Comparison of ENCODE assay signal across 19 cellular contexts in genomic region chr2:151438506-151438905, GRCh38. TPM values are rescaled to one million over a fixed set of nuclear protein-coding genes. Genes with fewer than 3 reads are reported as not detected.
DNase-seq lines count a peak whose midpoint lies in the region; ATAC-seq and TF ChIP-seq lines count a peak whose summit lies in the region.
"Had no signal": no experiment of that assay in that cellular context is flagged by ENCODE, and none has a peak within 500 bp of the region (broad histone marks: within the 10 kb centered on the region; RNA-seq: fewer than 3 reads in every experiment).

No MANE protein-coding gene starts in this region.

- intact Hi-C loops in mucosa of descending colon (cut with DNase I, micrococcal nuclease) (no loop called here), transverse colon (cut with DNase I; ENCODE audit: low total_unique reads) (no loop called here), uterus (cut with DNase I; ENCODE audit: low total_unique reads) (no loop called here), right cardiac atrium (cut with DNase I) (no loop called here)

- 39 to 59% methylated on average over 4 of the region's 4 CpGs for WGBS in transverse colon (ENCODE audit: low coverage in 1 of 2), 2 donors
- 90% methylated on average over 4 of the region's 4 CpGs for whole genome bisulfite sequencing in right cardiac atrium

- TF ChIP-seq EP300 in transverse colon (IDR thresholded peaks at IDR 0.05; ENCODE audit: low read depth) = no peak

- H3K4me1 Mint-ChIP-seq in activated T-cell treated with anti-CD3 and anti-CD28 coated beads, Interleukin-2, amount 50 U/mL, for 72 hours (ENCODE audit: low read depth) = peaks cover 3% of the 10 kb centered on the region
- peaks cover 8% of the 10 kb centered on the region for H3K4me1 Mint-ChIP-seq in central memory CD8-positive, alpha-beta T cell
- H3K4me1 Mint-ChIP-seq: CD14-positive monocyte had no signal

- H3K4me3 Mint-ChIP-seq in activated T-cell treated with anti-CD3 and anti-CD28 coated beads, Interleukin-2, amount 50 U/mL, for 72 hours = no peak overlapping the region
- H3K4me3 Mint-ChIP-seq in central memory CD8-positive, alpha-beta T cell = no peak overlapping the region
- H3K4me3 Mint-ChIP-seq: CD14-positive monocyte; CD4-positive, alpha-beta memory T cell; HFFc6 had no signal

- TF ChIP-seq POLR2A in transverse colon (IDR thresholded peaks at IDR 0.05) (no peak), uterus (IDR thresholded peaks at IDR 0.05) (no peak)

- no peaks in the 10 kb centered on the region for H3K36me3 ChIP-seq in mucosa of descending colon (ENCODE audit: low read depth)
- H3K36me3 ChIP-seq in transverse colon = peaks cover 0 to 36% (median 16%) of the 10 kb centered on the region in 4 donors
- H3K36me3 ChIP-seq in uterus = no peaks in the 10 kb centered on the region

- H3K27me3 Mint-ChIP-seq in activated T-cell treated with anti-CD3 and anti-CD28 coated beads, Interleukin-2, amount 50 U/mL, for 72 hours (ENCODE audit: low read depth) = no peaks in the 10 kb centered on the region
- no peaks in the 10 kb centered on the region for H3K27me3 Mint-ChIP-seq in central memory CD8-positive, alpha-beta T cell
- H3K27me3 Mint-ChIP-seq: CD4-positive, alpha-beta memory T cell had no signal

- TF ChIP-seq CTCF in mucosa of descending colon (IDR thresholded peaks at IDR 0.05) = no peak
- no peak for TF ChIP-seq CTCF in transverse colon (IDR thresholded peaks at IDR 0.05)
- TF ChIP-seq CTCF in uterus (IDR thresholded peaks at IDR 0.05) = no peak

- no peaks in the 10 kb centered on the region for H3K9me3 Mint-ChIP-seq in activated T-cell treated with anti-CD3 and anti-CD28 coated beads, Interleukin-2, amount 50 U/mL, for 72 hours
- no peaks in the 10 kb centered on the region for H3K9me3 Mint-ChIP-seq in central memory CD8-positive, alpha-beta T cell
- H3K9me3 Mint-ChIP-seq: CD14-positive monocyte; CD4-positive, alpha-beta memory T cell; HFFc6 had no signal

- no peak for DNase-seq in activated T-cell treated with anti-CD3 and anti-CD28 coated beads, Interleukin-2, amount 50 U/mL, for 72 hours
- DNase-seq in activated T-cell treated with anti-CD3 and anti-CD28 coated beads for 4 hours (no peak), mucosa of descending colon (no peak), transverse colon (no peak), uterus (no peak), right cardiac atrium (no peak), NCI-H226 (no peak)
- no peak for DNase-seq in central memory CD8-positive, alpha-beta T cell (ENCODE audit: low spot score in 2 of 2)
- DNase-seq: CD4-positive, alpha-beta memory T cell; DMS79 treated with DMSO at 0.1 percent for 48 hours; GF-D8; GOT3; H7; HFFc6 had no signal

- no peak for ATAC-seq in activated T-cell treated with anti-CD3 and anti-CD28 coated beads, Interleukin-2, amount 50 U/mL, for 72 hours (replicated peaks in 1 of 2)
- ATAC-seq in central memory CD8-positive, alpha-beta T cell (replicated peaks; ENCODE audit: extremely low read depth, poor library complexity, severe bottlenecking) = no peak
- ATAC-seq in mucosa of descending colon (peak; percentile 77), right cardiac atrium (no peak)
- ATAC-seq: A549, HCT116 had no signal

- no peaks in the 10 kb centered on the region for H3K9me3 ChIP-seq in mucosa of descending colon
- H3K9me3 ChIP-seq in transverse colon = no peaks in the 10 kb centered on the region
- H3K9me3 ChIP-seq in uterus = no peaks in the 10 kb centered on the region
- H3K9me3 ChIP-seq in right cardiac atrium (ENCODE audit: control insufficient read depth, low read length) = no peaks in the 10 kb centered on the region
- H3K9me3 ChIP-seq: A549, BLaER1 had no signal

- H3K27ac Mint-ChIP-seq in activated T-cell treated with anti-CD3 and anti-CD28 coated beads, Interleukin-2, amount 50 U/mL, for 72 hours = peak overlapping the region; percentile 83
- H3K27ac Mint-ChIP-seq in central memory CD8-positive, alpha-beta T cell (ENCODE audit: low read depth) = peak overlapping the region; percentile 67

- H3K4me1 ChIP-seq in mucosa of descending colon (ENCODE audit: low read depth) (peaks cover 16% of the 10 kb centered on the region), transverse colon (peaks cover 0 to 19% (median 12%) of the 10 kb centered on the region in 4 donors), uterus (no peaks in the 10 kb centered on the region), right cardiac atrium (ENCODE audit: control insufficient read depth, insufficient read depth, low read length) (no peaks in the 10 kb centered on the region)
- H3K4me1 ChIP-seq: A549, BLaER1 had no signal

- in situ Hi-C loops in transverse colon (cut with MboI; ENCODE audit: low pct_ligation_motif_present in 1 of 4, low pct_unique_long_range_greater_than_20kb in 1 of 4, low sequenced_read_pairs in 3 of 4) = loop anchor here in 1 of 4 donors (25.0 kb wide), 1 partner anchor 1851 kb away; the partner anchor contains the start of gene MMADHC

- H3K27me3 ChIP-seq in transverse colon (no peaks in the 10 kb centered on the region), uterus (no peaks in the 10 kb centered on the region), right cardiac atrium (ENCODE audit: control insufficient read depth, insufficient read depth) (no peaks in the 10 kb centered on the region)
- H3K27me3 ChIP-seq: BLaER1 had no signal

- H3K27ac ChIP-seq in transverse colon (peak overlapping the region; percentile 56 to 77 (median 72)), uterus (no peak overlapping the region), right cardiac atrium (ENCODE audit: low read length) (no peak overlapping the region)
- H3K27ac ChIP-seq: 22Rv1, A549, BLaER1 had no signal

- peaks cover 2 to 27% of the 10 kb centered on the region in 2 donors for H3K36me3 Mint-ChIP-seq in activated T-cell treated with anti-CD3 and anti-CD28 coated beads, Interleukin-2, amount 50 U/mL, for 72 hours (ENCODE audit: insufficient read depth in 2 of 2)
- peaks cover 65% of the 10 kb centered on the region for H3K36me3 Mint-ChIP-seq in central memory CD8-positive, alpha-beta T cell (ENCODE audit: insufficient read depth)

- H3K4me3 ChIP-seq in mucosa of descending colon (no peak overlapping the region), transverse colon (no peak overlapping the region), uterus (no peak overlapping the region), right cardiac atrium (ENCODE audit: low read length) (no peak overlapping the region)
- H3K4me3 ChIP-seq: A549, BLaER1 had no signal

RNA-seq across cellular contexts. Expression of gene RIF1, which starts 28.8 kb away (rescaled TPM):
- total RNA-seq in activated T-cell treated with anti-CD3 and anti-CD28 coated beads, Interleukin-2, amount 50 U/mL, for 72 hours = 10 to 100 TPM; 50.4 to 58.3 TPM
- 10 to 100 TPM; 25.7 to 42.5 (median 32.9) TPM for total RNA-seq in mucosa of descending colon
- 10 to 100 TPM; 10.8 to 43.2 (median 17.9) TPM for total RNA-seq in transverse colon
- 10 to 100 TPM; 19.0 to 99.6 (median 56.3) TPM for total RNA-seq in uterus
- 10 to 100 TPM; 15.6 to 18.9 (median 18.2) TPM for total RNA-seq in right cardiac atrium
- polyA plus RNA-seq in right cardiac atrium = 2.8 TPM

Comparison
In these comparisons a context has a peak if more than half of its experiments do, and no peak if none do; other contexts are left out.
1. H3K27ac ChIP-seq: peak in transverse colon (4 of 4); none in uterus (0 of 2) and right cardiac atrium (single experiment).